In genomic region chr1:240351690-240352089, GRCh38 we compare ENCODE assay signal across 18 cellular contexts.
A peak's percentile ranks its signal among the peaks of the same experiment; 100 is the strongest.
DNase-seq lines count a peak whose midpoint lies in the region; ATAC-seq, FAIRE-seq and TF ChIP-seq lines count a peak whose summit lies in the region.
"Had no signal": no experiment of that assay in that cellular context is flagged by ENCODE, and none has a peak within 500 bp of the region (broad histone marks: within the 10 kb centered on the region; RNA-seq: fewer than 3 reads in every experiment).

No MANE protein-coding gene starts in this region.

- H3K27ac ChIP-seq in A549 (peak overlapping the region in 1 of 2 experiments; percentile 60; a peak in 3 of 6 replicates), mesenchymal stem cell (ENCODE audit: low read length, poor library complexity, severe bottlenecking) (peak overlapping the region; percentile 17)
- H3K27ac ChIP-seq: BLaER1 treated with 17β-estradiol and CSF1 and Interleukin-3, amounts not matched to agents 10 nM and 100 nM had no signal

- no peak for TF ChIP-seq RAD21 in A549 (conservative IDR thresholded peaks at IDR 0.05 in 1 of 2, IDR thresholded peaks at IDR 0.05 in 1 of 2)

- H3K9me3 ChIP-seq in A549 = no peaks in the 10 kb centered on the region
- H3K9me3 ChIP-seq in mesenchymal stem cell (ENCODE audit: control insufficient read depth, low read length) = no peaks in the 10 kb centered on the region
- H3K9me3 ChIP-seq: BLaER1 treated with 17β-estradiol and CSF1 and Interleukin-3, amounts not matched to agents 10 nM and 100 nM; HAP-1 had no signal

- no peak overlapping the region for H2BK15ac ChIP-seq in mesenchymal stem cell (ENCODE audit: low read depth, poor library complexity, severe bottlenecking)

- no peaks in the 10 kb centered on the region for H3K79me1 ChIP-seq in mesenchymal stem cell (replicated peaks; ENCODE audit: low read length, poor library complexity, severe bottlenecking)

- H2BK12ac ChIP-seq in mesenchymal stem cell (ENCODE audit: low read length in 2 of 2) = no peak overlapping the region

- no peak for FAIRE-seq in A549 (lab: Jason Lieb, UNC)

- H4K91ac ChIP-seq in mesenchymal stem cell (ENCODE audit: low read length) = no peak overlapping the region

- TF ChIP-seq POLR2A in A549 (IDR thresholded peaks at IDR 0.05; ENCODE audit: low read length) = no peak

- no peak overlapping the region for H3K4ac ChIP-seq in mesenchymal stem cell (ENCODE audit: low read depth in 1 of 2, low read length in 2 of 2)

- H3K27me3 ChIP-seq in mesenchymal stem cell (ENCODE audit: control insufficient read depth in 1 of 2, insufficient read depth in 1 of 2, low read length in 2 of 2) = no peaks in the 10 kb centered on the region
- H3K27me3 ChIP-seq: BLaER1 treated with 17β-estradiol and CSF1 and Interleukin-3, amounts not matched to agents 10 nM and 100 nM had no signal

- no peak overlapping the region for H3K23ac ChIP-seq in mesenchymal stem cell (ENCODE audit: low read length in 2 of 2)

- no peak overlapping the region for H2BK5ac ChIP-seq in mesenchymal stem cell (ENCODE audit: low read depth, low read length, poor library complexity, severe bottlenecking)

- H2BK120ac ChIP-seq in mesenchymal stem cell (ENCODE audit: low read depth, low read length) = no peak overlapping the region

- in situ Hi-C loops in astrocyte of the spinal cord (cut with HindIII; ENCODE audit: low sequenced_read_pairs) = no loop called here

- H3K36me3 ChIP-seq in mesenchymal stem cell (ENCODE audit: control insufficient read depth in 1 of 2, insufficient read depth in 2 of 2, low read depth in 1 of 2, low read length in 2 of 2) = peaks cover 0 to 7% of the 10 kb centered on the region in 2 experiments
- H3K36me3 ChIP-seq: BLaER1 treated with 17β-estradiol and CSF1 and Interleukin-3, amounts not matched to agents 10 nM and 100 nM; HAP-1 had no signal

- TF ChIP-seq EP300 in A549 (IDR thresholded peaks at IDR 0.05) = no peak

- no peak overlapping the region for H3K9ac ChIP-seq in mesenchymal stem cell (ENCODE audit: low read length)
- H3K9ac ChIP-seq: BLaER1 treated with 17β-estradiol and CSF1 and Interleukin-3, amounts not matched to agents 10 nM and 100 nM had no signal

- peaks cover 40% of the 10 kb centered on the region for H3K4me1 ChIP-seq in A549
- peaks cover 3% of the 10 kb centered on the region for H3K4me1 ChIP-seq in mesenchymal stem cell (ENCODE audit: control insufficient read depth, insufficient read depth, low read depth, low read length)
- H3K4me1 ChIP-seq: HAP-1 had no signal

- H4K8ac ChIP-seq in mesenchymal stem cell (ENCODE audit: low read length) = no peak overlapping the region

- H3K14ac ChIP-seq in mesenchymal stem cell (ENCODE audit: low read length in 2 of 2) = no peak overlapping the region

- H2AFZ ChIP-seq in mesenchymal stem cell (ENCODE audit: low read depth, low read length) = no peak overlapping the region

- DNase-seq in A549 (ENCODE audit: low read depth in 1 of 2, low spot score in 1 of 2) (no peak), HEK293T (ENCODE audit: extremely low spot score) (no peak), astrocyte of the spinal cord (ENCODE audit: low read depth, low spot score) (peak; percentile 13), mesenchymal stem cell (no peak), MV-4-11 (lab: John Stamatoyannopoulos, UW) (no peak), OCI-M2 (lab: John Stamatoyannopoulos, UW; ENCODE audit: unreplicated experiment) (no peak)
- DNase-seq: CD8-positive, alpha-beta memory T cell; DMS 273 treated with DMSO at 0.1 percent for 48 hours; KG1; NCI-H1092; NCI-H2107; NCI-H2227 treated with DMSO at 0.1 percent for 48 hours; NCI-H524 had no signal

- CTCF ChIA-PET in A549 (lab: Yijun Ruan, JAX) (interaction anchor here (0.5 kb wide), 1 partner anchor 382 kb away, joined by 3 read pairs; no protein-coding TSS in a partner anchor), HEK293T (lab: Yijun Ruan, JAX) (no interaction called here)

- H3K18ac ChIP-seq in mesenchymal stem cell (ENCODE audit: low read depth in 1 of 2, low read length in 2 of 2) = no peak overlapping the region

- WGBS in A549 (ENCODE audit: missing lambda C conversion rate) = 91% methylated on average over 1 of the region's 1 CpG
- WGBS in mesenchymal stem cell = 80% methylated on average over 1 of the region's 1 CpG

- TF ChIP-seq CTCF in A549 (IDR thresholded peaks at IDR 0.05) (no peak), astrocyte of the spinal cord (IDR thresholded peaks at IDR 0.05; ENCODE audit: low read depth, low read length) (no peak)

- H3K4me3 ChIP-seq in A549 = no peak overlapping the region
- H3K4me3 ChIP-seq in astrocyte of the spinal cord (ENCODE audit: low read depth, low read length) = no peak overlapping the region
- no peak overlapping the region for H3K4me3 ChIP-seq in mesenchymal stem cell (ENCODE audit: insufficient read depth in 1 of 2, low read depth in 1 of 2, low read length in 2 of 2)
- H3K4me3 ChIP-seq: BLaER1 treated with 17β-estradiol and CSF1 and Interleukin-3, amounts not matched to agents 10 nM and 100 nM; HAP-1 had no signal

- POLR2A ChIA-PET in A549 (lab: Yijun Ruan, JAX) = no interaction called here
- POLR2A ChIA-PET in HEK293T (lab: Yijun Ruan, JAX) = no interaction called here

- no peak overlapping the region; the same call in 2 of the 3 replicates for H3K4me2 ChIP-seq in A549
- H3K4me2 ChIP-seq in mesenchymal stem cell (ENCODE audit: low read length, poor library complexity, severe bottlenecking) = no peak overlapping the region

- no peak for ATAC-seq in A549
- no peak for ATAC-seq in GM21723 (IDR thresholded peaks at IDR 0.05; ENCODE audit: unreplicated experiment)
- no peak for ATAC-seq in HG03521 (IDR thresholded peaks at IDR 0.05; ENCODE audit: unreplicated experiment)
- ATAC-seq: Panc1 had no signal

- H2AK5ac ChIP-seq in mesenchymal stem cell (ENCODE audit: low read length, severe bottlenecking) = no peak overlapping the region

TF ChIP-seq in A549, 52 proteins besides CTCF, POLR2A, EP300 and RAD21:
- TF ChIP-seq FOSL2 (IDR thresholded peaks at IDR 0.05) = no peak
- peak; percentile 4; the same call in 1 of the 2 replicates for TF ChIP-seq FOSL2 (CRISPR knock-in tag; IDR thresholded peaks at IDR 0.05)
- no peak for TF ChIP-seq CHD2 (IDR thresholded peaks at IDR 0.05; ENCODE audit: low read length, partially characterized antibody)
- no peak for TF ChIP-seq PBX3 (IDR thresholded peaks at IDR 0.05)

TF ChIP-seq in HEK293T, 16 proteins besides CTCF, POLR2A, EP300 and RAD21:
- TF ChIP-seq TARDBP (IDR thresholded peaks at IDR 0.05) (peak; percentile 60; the same call in 1 of the 2 replicates), FOXM1 (IDR thresholded peaks at IDR 0.05; ENCODE audit: borderline replicate concordance) (no peak)
